Comparison of ENCODE assay signal across 3 cellular contexts in the genomic region with DNA sequence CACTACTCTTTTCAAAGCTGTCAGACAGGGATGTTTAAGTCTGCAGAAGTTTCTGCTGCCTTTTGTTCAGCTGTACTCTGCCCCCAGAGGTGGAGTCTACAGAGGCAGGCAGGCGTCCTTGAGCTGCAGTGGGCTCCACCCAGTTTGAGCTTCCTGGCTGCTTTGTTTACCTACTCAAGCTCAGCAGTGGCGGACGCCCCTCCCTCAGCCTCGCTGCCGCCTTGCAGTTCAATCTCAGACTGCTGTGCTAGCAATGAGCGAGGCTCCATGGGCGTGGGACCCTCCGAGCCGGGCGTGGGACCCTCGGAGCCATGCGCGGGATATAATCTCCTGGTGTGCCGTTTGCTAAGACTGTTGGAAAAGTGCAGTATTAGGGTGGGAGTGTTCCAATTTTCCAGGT.
DNase-seq lines count a peak whose midpoint lies in the region; ATAC-seq, FAIRE-seq and TF ChIP-seq lines count a peak whose summit lies in the region.
"Not testable (repeated sequence)": the region's sequence is repeated elsewhere in the genome, so short reads cannot be mapped to it uniquely, and the experiment has no call there.

No MANE protein-coding gene starts in this region.

- POLR2A ChIA-PET in HepG2 (lab: Yijun Ruan, JAX), result not testable (repeated sequence)

- not testable (repeated sequence) for H3K9ac ChIP-seq in HepG2 (ENCODE audit: insufficient read depth, low read depth, low read length)

- H3K79me2 ChIP-seq in HepG2 (ENCODE audit: insufficient read depth, low read length), result not testable (repeated sequence)

- TF ChIP-seq RAD21 in HepG2 (CRISPR knock-in tag; IDR thresholded peaks at IDR 0.05), result not testable (repeated sequence)

- peak; percentile 37; the same call in 1 of the 3 replicates for ATAC-seq in HepG2

- not testable (repeated sequence) for TF ChIP-seq EP300 in HepG2 (IDR thresholded peaks at IDR 0.05; ENCODE audit: low read depth in 2 of 2, low read length in 2 of 2); HepG2 (CRISPR knock-in tag; IDR thresholded peaks at IDR 0.05; ENCODE audit: borderline replicate concordance)

- H4K20me1 ChIP-seq in HepG2 (ENCODE audit: insufficient read depth, low read length), result not testable (repeated sequence)

- not testable (repeated sequence) for H3K4me2 ChIP-seq in HepG2 (ENCODE audit: low read depth, low read length)

- in situ Hi-C loops in HepG2 (cut with HindIII; ENCODE audit: extremely low pct_ligation_motif_present, low pct_unique_long_range_greater_than_20kb), result not testable (repeated sequence)

- CTCF ChIA-PET in HepG2 (lab: Yijun Ruan, JAX; ENCODE audit: low intra/inter-chr PET ratio, low total read pairs), result not testable (repeated sequence)

- DNase-seq in LoVo (ENCODE audit: low spot score) (peak; percentile 5), NCI-H69 (lab: John Stamatoyannopoulos, UW) (peak; percentile 11), HepG2 (ENCODE audit: low spot score) (peak; percentile 34)

- not testable (repeated sequence) for TF ChIP-seq CTCF in HepG2 (CRISPR knock-in tag; IDR thresholded peaks at IDR 0.05)

- 25% methylated on average over 4 of the region's 14 CpGs for WGBS in HepG2 (ENCODE audit: low lambda C conversion rate)

- BruUV-seq in HepG2 (replicated peaks; lab: Mats Ljungman, UMichigan), result not testable (repeated sequence)

- intact Hi-C loops in HepG2 (cut with micrococcal nuclease; ENCODE audit: unreplicated experiment), result not testable (repeated sequence)

- not testable (repeated sequence) for TF ChIP-seq POLR2A in HepG2 (IDR thresholded peaks at IDR 0.05; ENCODE audit: insufficient read depth in 1 of 2, low read depth in 2 of 2, low read length in 2 of 2)

- H3K27me3 ChIP-seq in HepG2 (ENCODE audit: control insufficient read depth in 1 of 2, insufficient read depth in 2 of 2, low read length in 2 of 2), result not testable (repeated sequence)

- not testable (repeated sequence) for H3K4me1 ChIP-seq in HepG2 (ENCODE audit: insufficient read depth, low read length)

- not testable (repeated sequence) for H3K27ac ChIP-seq in HepG2 (ENCODE audit: extremely low read length, insufficient read depth, low read length)

- H3K9me3 ChIP-seq in HepG2 (ENCODE audit: low read length), result not testable (repeated sequence)

- H2AFZ ChIP-seq in HepG2 (ENCODE audit: low read length), result not testable (repeated sequence)

- FAIRE-seq in HepG2 (lab: Jason Lieb, UNC), result not testable (repeated sequence)

- not testable (repeated sequence) for H3K36me3 ChIP-seq in HepG2 (replicated peaks in 1 of 2; ENCODE audit: control insufficient read depth in 1 of 2, insufficient read depth in 2 of 2, low read length in 2 of 2)

- not testable (repeated sequence) for H3K4me3 ChIP-seq in HepG2 (replicated peaks in 1 of 3; ENCODE audit: insufficient read depth in 1 of 3, low read depth in 2 of 3, low read length in 3 of 3)

TF ChIP-seq in HepG2, 621 proteins besides CTCF, POLR2A, EP300 and RAD21:
- TF ChIP-seq HNF4A (CRISPR knock-in tag; IDR thresholded peaks at IDR 0.05), result peak; percentile 57; the same call in 1 of the 2 replicates
- not testable (repeated sequence) for TF ChIP-seq SOX6, FOXA1, SOX13 (IDR thresholded peaks at IDR 0.05)
- peak; percentile 46; the same call in 1 of the 2 replicates for TF ChIP-seq SOX6 (CRISPR knock-in tag; IDR thresholded peaks at IDR 0.05)
- 0 out of 2 replicates have a peak, but pooled peaks have one; percentile 32 for TF ChIP-seq SOX5 (CRISPR knock-in tag; IDR thresholded peaks at IDR 0.05; ENCODE audit: borderline replicate concordance)
- TF ChIP-seq, protein P1, sequence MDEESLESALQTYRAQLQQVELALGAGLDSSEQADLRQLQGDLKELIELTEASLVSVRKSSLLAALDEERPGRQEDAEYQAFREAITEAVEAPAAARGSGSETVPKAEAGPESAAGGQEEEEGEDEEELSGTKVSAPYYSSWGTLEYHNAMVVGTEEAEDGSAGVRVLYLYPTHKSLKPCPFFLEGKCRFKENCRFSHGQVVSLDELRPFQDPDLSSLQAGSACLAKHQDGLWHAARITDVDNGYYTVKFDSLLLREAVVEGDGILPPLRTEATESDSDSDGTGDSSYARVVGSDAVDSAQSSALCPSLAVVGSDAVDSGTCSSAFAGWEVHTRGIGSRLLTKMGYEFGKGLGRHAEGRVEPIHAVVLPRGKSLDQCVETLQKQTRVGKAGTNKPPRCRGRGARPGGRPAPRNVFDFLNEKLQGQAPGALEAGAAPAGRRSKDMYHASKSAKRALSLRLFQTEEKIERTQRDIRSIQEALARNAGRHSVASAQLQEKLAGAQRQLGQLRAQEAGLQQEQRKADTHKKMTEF (CRISPR knock-in tag; IDR thresholded peaks at IDR 0.05), result peak; percentile 41; the same call in 1 of the 2 replicates
- TF ChIP-seq ARID5B (CRISPR knock-in tag; IDR thresholded peaks at IDR 0.05), result peak; percentile 66; the same call in 1 of the 2 replicates
- TF ChIP-seq GFI1 (CRISPR knock-in tag; IDR thresholded peaks at IDR 0.05; ENCODE audit: borderline replicate concordance), result 0 out of 2 replicates have a peak, but pooled peaks have one; percentile 27
- TF ChIP-seq FOXA1 (CRISPR knock-in tag; IDR thresholded peaks at IDR 0.05), result peak; percentile 87
- peak; percentile 77 for TF ChIP-seq FOXA3 (CRISPR knock-in tag; IDR thresholded peaks at IDR 0.05)
- 0 out of 2 replicates have a peak, but pooled peaks have one; percentile 23 for TF ChIP-seq KDM2A (CRISPR knock-in tag; IDR thresholded peaks at IDR 0.05; ENCODE audit: borderline replicate concordance, low read depth)
- TF ChIP-seq GABPB1 (CRISPR knock-in tag; IDR thresholded peaks at IDR 0.05), result peak; percentile 40; the same call in 1 of the 2 replicates
- peak; percentile 60 for TF ChIP-seq ZMYM4 (CRISPR knock-in tag; IDR thresholded peaks at IDR 0.05)
- TF ChIP-seq SALL1 (CRISPR knock-in tag; IDR thresholded peaks at IDR 0.05), result peak; percentile 35; the same call in 1 of the 2 replicates
- TF ChIP-seq SOX13 (CRISPR knock-in tag; conservative IDR thresholded peaks at IDR 0.05 in 1 of 2, IDR thresholded peaks at IDR 0.05 in 1 of 2), result 0 out of 4 replicates have a peak, but pooled peaks of 1 of the 2 experiments have one; percentile 16
- TF ChIP-seq PAXIP1 (CRISPR knock-in tag; conservative IDR thresholded peaks at IDR 0.05), result peak; percentile 27; the same call in 1 of the 2 replicates
